In the genomic region with DNA sequence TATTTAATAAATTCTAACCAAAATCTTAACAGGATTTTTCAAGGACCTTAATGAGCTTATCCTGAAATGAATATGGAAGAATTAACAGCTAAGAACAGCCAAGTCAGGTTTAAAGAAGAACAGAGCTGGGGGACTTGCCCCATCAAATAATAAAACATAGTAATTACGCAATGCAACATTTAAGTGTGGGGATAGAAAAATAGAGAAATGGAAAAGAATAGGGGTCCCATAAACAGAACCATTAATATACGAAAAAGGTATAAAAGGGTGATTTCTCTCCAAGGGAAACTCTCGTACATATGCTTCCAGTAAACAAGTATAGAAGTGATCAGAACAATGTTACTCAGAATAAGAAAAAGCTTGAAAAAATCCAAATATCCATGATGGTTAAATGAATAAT, we compare ENCODE assay signal across 26 cellular contexts.
"Had no signal": no experiment of that assay in that cellular context is flagged by ENCODE, and none has a peak within 500 bp of the region (broad histone marks: within the 10 kb centered on the region; RNA-seq: fewer than 3 reads in every experiment).

No MANE protein-coding gene starts in this region.

- H3K27me3 Mint-ChIP-seq: dendritic cell treated with granulocyte-macrophage colony-stimulating factor and Interleukin-4, amounts not matched to agents 40 ng/mL and 50 ng/mL, for 4 days had no signal

- H3K27me3 ChIP-seq: colonic mucosa, esophagus squamous epithelium, gastrocnemius medialis, heart right ventricle, left lung had no signal

- FAIRE-seq: endometrium, keratinocyte had no signal

- H3K9me3 Mint-ChIP-seq: dendritic cell treated with granulocyte-macrophage colony-stimulating factor and Interleukin-4, amounts not matched to agents 40 ng/mL and 50 ng/mL, for 4 days; effector memory CD8-positive, alpha-beta T cell had no signal

- H3K4me3 Mint-ChIP-seq: dendritic cell treated with granulocyte-macrophage colony-stimulating factor and Interleukin-4, amounts not matched to agents 40 ng/mL and 50 ng/mL, for 4 days; effector memory CD8-positive, alpha-beta T cell; endodermal cell; mesothelial cell of epicardium had no signal

- H3K27ac ChIP-seq: colonic mucosa, epithelial cell of prostate, esophagus squamous epithelium, gastrocnemius medialis, heart right ventricle, left lung, lower lobe of right lung had no signal

- H3K9me3 ChIP-seq: colonic mucosa, esophagus squamous epithelium, gastrocnemius medialis, left lung, lower lobe of right lung, mucosa of descending colon had no signal

- H3K4me3 ChIP-seq: colonic mucosa, esophagus squamous epithelium, gastrocnemius medialis, heart right ventricle, left lung, lower lobe of right lung, mucosa of descending colon had no signal

- H3K4me1 Mint-ChIP-seq: endodermal cell, mesothelial cell of epicardium had no signal

- DNase-seq: colonic mucosa; cortex of kidney; effector CD8-positive, alpha-beta T cell; effector memory CD8-positive, alpha-beta T cell; endodermal cell; erythroblast; esophagus squamous epithelium; foreskin fibroblast; foreskin melanocyte; gastrocnemius medialis; glutamatergic neuron; head of caudate nucleus; heart right ventricle; hippocampal formation; left cardiac atrium; left lung; left ventricle myocardium superior; lower lobe of right lung; mesenchymal stem cell; mucosa of descending colon had no signal

- H3K27ac Mint-ChIP-seq: dendritic cell treated with granulocyte-macrophage colony-stimulating factor and Interleukin-4, amounts not matched to agents 40 ng/mL and 50 ng/mL, for 4 days; effector memory CD8-positive, alpha-beta T cell; endodermal cell; mesothelial cell of epicardium had no signal

- H3K4me1 ChIP-seq: colonic mucosa, gastrocnemius medialis, heart right ventricle, left lung, lower lobe of right lung had no signal

- ATAC-seq: effector memory CD8-positive, alpha-beta T cell; esophagus mucosa; gastrocnemius medialis; heart right ventricle; left cardiac atrium; left lung; left ventricle myocardium superior; lower lobe of right lung; mucosa of descending colon had no signal

- H3K36me3 ChIP-seq: colonic mucosa, esophagus squamous epithelium, gastrocnemius medialis, heart right ventricle, left lung, lower lobe of right lung had no signal
